8 cellular contexts compared by ENCODE assay signal in genomic region chr17:51056813-51057510, GRCh38.
DNase-seq lines count a peak whose midpoint lies in the region; ATAC-seq and TF ChIP-seq lines count a peak whose summit lies in the region.

No MANE protein-coding gene starts in this region.

- ATAC-seq in gastroesophageal sphincter = peak; percentile 74
- no peak for ATAC-seq in HG02884 (IDR thresholded peaks at IDR 0.05; ENCODE audit: unreplicated experiment)
- no peak for ATAC-seq in HG03159 (IDR thresholded peaks at IDR 0.05; ENCODE audit: unreplicated experiment)

- no peaks in the 10 kb centered on the region for H3K27me3 Mint-ChIP-seq in osteocyte (ENCODE audit: unreplicated experiment)

- H3K36me3 Mint-ChIP-seq in osteocyte (ENCODE audit: unreplicated experiment) = peaks cover 2% of the 10 kb centered on the region

- no peaks in the 10 kb centered on the region for H3K27me3 ChIP-seq in BLaER1 treated with 17β-estradiol and CSF1 and Interleukin-3, amounts not matched to agents 10 nM and 100 nM
- H3K27me3 ChIP-seq in gastroesophageal sphincter = no peaks in the 10 kb centered on the region

- H3K4me3 Mint-ChIP-seq in osteocyte (ENCODE audit: unreplicated experiment) = no peak overlapping the region

- no peaks in the 10 kb centered on the region for H3K9me3 Mint-ChIP-seq in osteocyte (ENCODE audit: unreplicated experiment)

- TF ChIP-seq CTCF in GM12864 (IDR thresholded peaks at IDR 0.05; ENCODE audit: low read depth, low read length, missing control alignments) (peak; percentile 50), gastroesophageal sphincter (IDR thresholded peaks at IDR 0.05) (peak; percentile 17 to 52 (median 50)), osteocyte (IDR thresholded peaks at IDR 0.05) (peak; percentile 81)

- peak overlapping the region in 6 of 11 experiments; percentile 1 to 45 (median 28); a peak in 7 of 22 replicates for H3K9ac ChIP-seq in BLaER1 treated with 17β-estradiol and CSF1 and Interleukin-3, amounts not matched to agents 10 nM and 100 nM

- peaks cover 35 to 75% (median 56%) of the 10 kb centered on the region in 11 experiments; a peak in 21 of 22 replicates for H4K20me1 ChIP-seq in BLaER1 treated with 17β-estradiol and CSF1 and Interleukin-3, amounts not matched to agents 10 nM and 100 nM

- peak overlapping the region in 4 of 11 experiments; percentile 2 to 19 (median 14); a peak in 4 of 22 replicates for H3K4me2 ChIP-seq in BLaER1 treated with 17β-estradiol and CSF1 and Interleukin-3, amounts not matched to agents 10 nM and 100 nM

- H3K27ac Mint-ChIP-seq in osteocyte (ENCODE audit: unreplicated experiment) = peak overlapping the region; percentile 80

- peaks cover 35% of the 10 kb centered on the region for H3K4me1 Mint-ChIP-seq in osteocyte (ENCODE audit: unreplicated experiment)

- 0 to 5% methylated on average over 1 of the region's 1 CpG for WGBS in gastroesophageal sphincter (ENCODE audit: low coverage in 1 of 2), 2 donors

- H3K27ac ChIP-seq in BLaER1 treated with 17β-estradiol and CSF1 and Interleukin-3, amounts not matched to agents 10 nM and 100 nM = peak overlapping the region in 8 of 11 experiments; percentile 0 to 52 (median 39); a peak in 10 of 22 replicates
- peak overlapping the region; percentile 72 to 81 (median 79) for H3K27ac ChIP-seq in gastroesophageal sphincter

- no peak for TF ChIP-seq POLR2A in gastroesophageal sphincter (IDR thresholded peaks at IDR 0.05)

- TF ChIP-seq EP300 in gastroesophageal sphincter (IDR thresholded peaks at IDR 0.05) = no peak

- H3K4me3 ChIP-seq in BLaER1 treated with 17β-estradiol and CSF1 and Interleukin-3, amounts not matched to agents 10 nM and 100 nM = no peak overlapping the region
- H3K4me3 ChIP-seq in GM12864 (ENCODE audit: low read depth, low read length) (no peak overlapping the region), gastroesophageal sphincter (no peak overlapping the region)

- no peaks in the 10 kb centered on the region for H3K9me3 ChIP-seq in BLaER1 treated with 17β-estradiol and CSF1 and Interleukin-3, amounts not matched to agents 10 nM and 100 nM (replicated peaks in 1 of 11)
- H3K9me3 ChIP-seq in gastroesophageal sphincter = no peaks in the 10 kb centered on the region

- H3K4me1 ChIP-seq in BLaER1 treated with 17β-estradiol and CSF1 and Interleukin-3, amounts not matched to agents 10 nM and 100 nM = peaks cover 5 to 28% (median 18%) of the 10 kb centered on the region in 10 experiments; a peak in 16 of 20 replicates
- H3K4me1 ChIP-seq in gastroesophageal sphincter = peaks cover 9 to 47% (median 9%) of the 10 kb centered on the region in 3 donors

- H3K36me3 ChIP-seq in BLaER1 treated with 17β-estradiol and CSF1 and Interleukin-3, amounts not matched to agents 10 nM and 100 nM = peaks cover 0 to 27% (median 14%) of the 10 kb centered on the region in 11 experiments; a peak in 17 of 22 replicates
- no peaks in the 10 kb centered on the region for H3K36me3 ChIP-seq in gastroesophageal sphincter

- DNase-seq in GM12864 (ENCODE audit: low read depth) = peak; percentile 44
- peak; percentile 67 for DNase-seq in NCI-H1694 (lab: John Stamatoyannopoulos, UW)
- DNase-seq in activated CD4-positive, alpha-beta T cell treated with anti-CD3 and anti-CD28 coated beads, Interleukin-2, amount 50 U/mL, for 1 hour = peak; percentile 9
- DNase-seq in osteocyte (ENCODE audit: extremely low spot score, unreplicated experiment) = no peak
